8 cellular contexts compared by ENCODE assay signal in genomic region chr12:57111046-57111698, GRCh38. TPM values are rescaled to one million over a fixed set of nuclear protein-coding genes. Genes with fewer than 3 reads are reported as not detected.
DNase-seq lines count a peak whose midpoint lies in the region; ATAC-seq and TF ChIP-seq lines count a peak whose summit lies in the region.

STAT6 (minus strand) TSS chr12:57111362; CDS start chr12:57108278, 3,084 bp downstream.

- CTCF ChIA-PET in mammary epithelial cell (lab: Charles Lee; ENCODE audit: low non-redundant PET): interaction anchor here (0.6 to 1.6 kb wide), 7 partner anchors 13 to 897 kb away, joined by 4 to 20 read pairs (median 7); no protein-coding TSS in a partner anchor

- H3K9me3 ChIP-seq in WERI-Rb-1 (ENCODE audit: severe bottlenecking) (no peaks in the 10 kb centered on the region), mammary epithelial cell (replicated peaks; ENCODE audit: insufficient read depth, low read length) (no peaks in the 10 kb centered on the region)

- no TSS peak for BruUV-seq in mammary epithelial cell (replicated peaks; lab: Mats Ljungman, UMichigan)

- H3K4me2 ChIP-seq in mammary epithelial cell (ENCODE audit: insufficient read depth, low read depth, low read length): peak within 1 kb of the TSS; percentile 81

- peak within 1 kb of the TSS; percentile 34 for H3K4me3 ChIP-seq in WERI-Rb-1 (ENCODE audit: low read depth, low read length)
- H3K4me3 ChIP-seq in mammary epithelial cell (replicated peaks in 1 of 3; ENCODE audit: insufficient read depth in 1 of 3, low read depth in 2 of 3, low read length in 3 of 3): peak within 1 kb of the TSS; percentile 62 to 68 (median 67)

- H3K27me3 ChIP-seq in WERI-Rb-1 (ENCODE audit: insufficient read depth, low read depth, severe bottlenecking) (no peaks in the 10 kb centered on the region), mammary epithelial cell (ENCODE audit: insufficient read depth, low read length) (no peaks in the 10 kb centered on the region)

- intact Hi-C loops in mammary epithelial cell (cut with micrococcal nuclease): loop anchor here (2.0 to 5.0 kb wide), 2 partner anchors 131 to 354 kb away; no protein-coding TSS in a partner anchor

- peak within 1 kb of the TSS; percentile 91 for H3K9ac ChIP-seq in mammary epithelial cell (ENCODE audit: insufficient read depth, low read length)

- peaks cover 31% of the 10 kb centered on the region for H3K4me1 ChIP-seq in mammary epithelial cell (ENCODE audit: insufficient read depth, low read length)

- DNase-seq in Daoy (ENCODE audit: low read depth) (peak; percentile 86), LoVo (ENCODE audit: low spot score) (peak; percentile 85), WERI-Rb-1 (peak; percentile 36), mammary epithelial cell (peak; percentile 82), kidney glomerular epithelial cell (lab: John Stamatoyannopoulos, UW) (peak; percentile 72), NCI-H1105 (lab: John Stamatoyannopoulos, UW) (no peak)
- DNase-seq in stimulated activated CD4-positive, alpha-beta T cell treated with anti-CD3 and anti-CD28 coated beads, Interleukin-1b, Interleukin-23, amount 100 ng/mL, for 4 hours (ENCODE audit: low read depth in 2 of 2): peak; percentile 62 to 74

- H3K27ac ChIP-seq in WERI-Rb-1: peak within 1 kb of the TSS; percentile 69
- peak within 1 kb of the TSS; percentile 95 for H3K27ac ChIP-seq in mammary epithelial cell (ENCODE audit: insufficient read depth, low read depth, low read length)

- peaks cover 48% of the 10 kb centered on the region for H3K79me2 ChIP-seq in mammary epithelial cell (ENCODE audit: insufficient read depth, low read length)

- H2AFZ ChIP-seq in mammary epithelial cell (ENCODE audit: low read depth, low read length): peak within 1 kb of the TSS; percentile 65

- H3K36me3 ChIP-seq in WERI-Rb-1 (no peaks in the 10 kb centered on the region), mammary epithelial cell (ENCODE audit: insufficient read depth, low read length) (peaks cover 5% of the 10 kb centered on the region)

- dilution Hi-C loops in mammary epithelial cell (cut with HindIII; ENCODE audit: low sequenced_read_pairs): no loop called here

- ATAC-seq in GM21737 (IDR thresholded peaks at IDR 0.05; ENCODE audit: unreplicated experiment): peak; percentile 45

- TF ChIP-seq CTCF in WERI-Rb-1 (IDR thresholded peaks at IDR 0.05; ENCODE audit: low read depth, low read length) (no peak), mammary epithelial cell (conservative IDR thresholded peaks at IDR 0.05 in 1 of 2, IDR thresholded peaks at IDR 0.05 in 1 of 2; ENCODE audit: extremely low read depth in 1 of 2, insufficient read depth in 1 of 2, low read depth in 1 of 2, low read length in 2 of 2) (no peak)

- in situ Hi-C loops in mammary epithelial cell (cut with MboI; ENCODE audit: low sequenced_read_pairs in 2 of 2): loop anchor here (5.0 kb wide), 2 partner anchors 44 to 66 kb away; no protein-coding TSS in a partner anchor

- WGBS in mammary epithelial cell (ENCODE audit: low coverage, missing lambda C conversion rate): 10% methylated on average over 6 of the region's 13 CpGs

- no peaks in the 10 kb centered on the region for H4K20me1 ChIP-seq in mammary epithelial cell (ENCODE audit: insufficient read depth, low read length)

RNA-seq across cellular contexts. Expression of gene STAT6, which starts in this region (rescaled TPM):
- 39.1 and 44.4 TPM in 2 replicates for total RNA-seq in Daoy (2014; rRNA removed; shearing (Covaris generic))
- 100 to 1,000 TPM in 1 of 2 donors, 10 to 100 TPM in 1; 65.3 to 150 TPM for total RNA-seq in mammary epithelial cell
- 170 TPM for polyA plus RNA-seq in mammary epithelial cell
- 136 TPM for polyA minus RNA-seq in mammary epithelial cell
